In genomic region chr12:76033116-76034001, GRCh38 we compare ENCODE assay signal across 8 cellular contexts. TPM values are rescaled to one million over a fixed set of nuclear protein-coding genes. Genes with fewer than 3 reads are reported as not detected.
A peak's percentile ranks its signal among the peaks of the same experiment; 100 is the strongest.
DNase-seq lines count a peak whose midpoint lies in the region; ATAC-seq, FAIRE-seq and TF ChIP-seq lines count a peak whose summit lies in the region.

No MANE protein-coding gene starts in this region.

- H3K4ac ChIP-seq in mesenchymal stem cell (ENCODE audit: low read depth in 1 of 2, low read length in 2 of 2) = no peak overlapping the region

- H3K4me2 ChIP-seq in mesenchymal stem cell (ENCODE audit: low read length, poor library complexity, severe bottlenecking) = peak overlapping the region; percentile 59

- DNase-seq in left ventricle myocardium inferior = no peak
- DNase-seq in Right ventricle myocardium superior = no peak
- DNase-seq in brain microvascular endothelial cell = no peak
- peak; percentile 58 for DNase-seq in mesenchymal stem cell
- DNase-seq in vagina (ENCODE audit: extremely low spot score in 2 of 2) = no peak
- DNase-seq in GM12891 (ENCODE audit: insufficient read length, low spot score) = no peak
- no peak for DNase-seq in GM12892 (ENCODE audit: insufficient read length)

- H3K9ac ChIP-seq in mesenchymal stem cell (ENCODE audit: low read length) = peak overlapping the region; percentile 98

- no peak overlapping the region for H4K91ac ChIP-seq in mesenchymal stem cell (ENCODE audit: low read length)

- in situ Hi-C loops in brain microvascular endothelial cell (cut with HindIII; ENCODE audit: low pct_ligation_motif_present, low sequenced_read_pairs) = loop anchor here (25.0 kb wide), 1 partner anchor 496 kb away; no protein-coding TSS in a partner anchor

- no peaks in the 10 kb centered on the region for H3K36me3 ChIP-seq in left ventricle myocardium inferior
- peaks cover 29% of the 10 kb centered on the region for H3K36me3 ChIP-seq in brain microvascular endothelial cell (replicated peaks)
- peaks cover 12 to 19% of the 10 kb centered on the region in 2 experiments for H3K36me3 ChIP-seq in mesenchymal stem cell (ENCODE audit: control insufficient read depth in 1 of 2, insufficient read depth in 2 of 2, low read depth in 1 of 2, low read length in 2 of 2)
- no peaks in the 10 kb centered on the region for H3K36me3 ChIP-seq in vagina

- 87% methylated on average over 3 of the region's 4 CpGs for whole genome bisulfite sequencing in mesenchymal stem cell

- no peak overlapping the region for H2BK12ac ChIP-seq in mesenchymal stem cell (ENCODE audit: low read length in 2 of 2)

- peak overlapping the region; percentile 29 for H2AK5ac ChIP-seq in mesenchymal stem cell (ENCODE audit: low read length, severe bottlenecking)

- H3K14ac ChIP-seq in mesenchymal stem cell (ENCODE audit: low read length in 2 of 2) = no peak overlapping the region

- peak overlapping the region in 1 of 2 experiments; percentile 2 for H3K18ac ChIP-seq in mesenchymal stem cell (ENCODE audit: low read depth in 1 of 2, low read length in 2 of 2)

- H3K4me3 ChIP-seq in left ventricle myocardium inferior (peak overlapping the region; percentile 90), brain microvascular endothelial cell (ENCODE audit: low read depth, low read length) (peak overlapping the region; percentile 99), mesenchymal stem cell (ENCODE audit: insufficient read depth in 1 of 2, low read depth in 1 of 2, low read length in 2 of 2) (peak overlapping the region in 1 of 2 experiments; percentile 88), vagina (peak overlapping the region; percentile 60 to 66)

- ATAC-seq in Right ventricle myocardium superior (ENCODE audit: poor library complexity) (no peak), GM19023 (IDR thresholded peaks at IDR 0.05; ENCODE audit: unreplicated experiment) (no peak)

- H4K8ac ChIP-seq in mesenchymal stem cell (ENCODE audit: low read length) = no peak overlapping the region

- no peak overlapping the region for H2BK15ac ChIP-seq in mesenchymal stem cell (ENCODE audit: low read depth, poor library complexity, severe bottlenecking)

- H3K9me3 ChIP-seq in left ventricle myocardium inferior (replicated peaks) (no peaks in the 10 kb centered on the region), mesenchymal stem cell (ENCODE audit: control insufficient read depth, low read length) (no peaks in the 10 kb centered on the region), vagina (no peaks in the 10 kb centered on the region)

- H2AFZ ChIP-seq in mesenchymal stem cell (ENCODE audit: low read depth, low read length) = no peak overlapping the region

- TF ChIP-seq CTCF in left ventricle myocardium inferior (IDR thresholded peaks at IDR 0.05; ENCODE audit: borderline replicate concordance) (no peak), brain microvascular endothelial cell (IDR thresholded peaks at IDR 0.05; ENCODE audit: low read depth, low read length, missing control alignments) (no peak), vagina (IDR thresholded peaks at IDR 0.05) (no peak)

- no peak overlapping the region for H3K23ac ChIP-seq in mesenchymal stem cell (ENCODE audit: low read length in 2 of 2)

- no peak overlapping the region for H2BK120ac ChIP-seq in mesenchymal stem cell (ENCODE audit: low read depth, low read length)

- intact Hi-C loops in left ventricle myocardium inferior (cut with micrococcal nuclease) (no loop called here), Right ventricle myocardium superior (cut with DNase I) (loop anchor here (10.0 kb wide), 3 partner anchors 219 to 409 kb away; no protein-coding TSS in a partner anchor), vagina (cut with DNase I) (no loop called here)

- peak overlapping the region; percentile 99 for H3K27ac ChIP-seq in left ventricle myocardium inferior (replicated peaks)
- peak overlapping the region; percentile 98 for H3K27ac ChIP-seq in brain microvascular endothelial cell
- H3K27ac ChIP-seq in mesenchymal stem cell (ENCODE audit: low read length, poor library complexity, severe bottlenecking) = peak overlapping the region; percentile 88
- H3K27ac ChIP-seq in vagina = peak overlapping the region; percentile 93

- H3K79me1 ChIP-seq in mesenchymal stem cell (replicated peaks; ENCODE audit: low read length, poor library complexity, severe bottlenecking) = peaks cover 4% of the 10 kb centered on the region

- FAIRE-seq in GM12891 (lab: Jason Lieb, UNC) (no peak), GM12892 (lab: Jason Lieb, UNC) (no peak)

- peaks cover 48% of the 10 kb centered on the region for H3K4me1 ChIP-seq in left ventricle myocardium inferior
- peaks cover 8% of the 10 kb centered on the region for H3K4me1 ChIP-seq in mesenchymal stem cell (ENCODE audit: control insufficient read depth, insufficient read depth, low read depth, low read length)
- H3K4me1 ChIP-seq in vagina = peaks cover 22% of the 10 kb centered on the region

- H2BK5ac ChIP-seq in mesenchymal stem cell (ENCODE audit: low read depth, low read length, poor library complexity, severe bottlenecking) = no peak overlapping the region

- H3K27me3 ChIP-seq in left ventricle myocardium inferior (ENCODE audit: low read depth) (no peaks in the 10 kb centered on the region), brain microvascular endothelial cell (replicated peaks) (no peaks in the 10 kb centered on the region), mesenchymal stem cell (ENCODE audit: control insufficient read depth in 1 of 2, insufficient read depth in 1 of 2, low read length in 2 of 2) (no peaks in the 10 kb centered on the region), vagina (no peaks in the 10 kb centered on the region)

- TF ChIP-seq POLR2A in vagina (IDR thresholded peaks at IDR 0.05) = no peak
- TF ChIP-seq POLR2A in GM12891 (IDR thresholded peaks at IDR 0.05; ENCODE audit: low read depth, low read length) = no peak
- TF ChIP-seq POLR2A in GM12892 (IDR thresholded peaks at IDR 0.05; ENCODE audit: low read depth, low read length) = no peak

TF ChIP-seq in GM12891, 5 proteins besides CTCF, POLR2A, EP300 and RAD21:
- no peak for TF ChIP-seq POU2F2 (IDR thresholded peaks at IDR 0.05; ENCODE audit: low read depth, low read length)
- no peak for TF ChIP-seq PAX5 (IDR thresholded peaks at IDR 0.05; ENCODE audit: insufficient read depth, low read length, severe bottlenecking)
- TF ChIP-seq POLR2AphosphoS5 (IDR thresholded peaks at IDR 0.05; ENCODE audit: low read depth, low read length) = no peak
- no peak for TF ChIP-seq TAF1 (IDR thresholded peaks at IDR 0.05; ENCODE audit: low read depth, low read length)
- TF ChIP-seq SPI1 (IDR thresholded peaks at IDR 0.05; ENCODE audit: low read depth, low read length) = no peak

RNA-seq across cellular contexts. Expression of gene PHLDA1, which starts 1.8 kb away (rescaled TPM):
- 22.8 TPM for total RNA-seq in left ventricle myocardium inferior
- total RNA-seq in Right ventricle myocardium superior = 6.6 TPM
- 90.2 TPM for polyA plus RNA-seq in mesenchymal stem cell (2013, experiment 1 of 2)
- polyA plus RNA-seq in mesenchymal stem cell (2013, experiment 2 of 2) = 90.9 TPM
- 40.3 TPM for total RNA-seq in vagina
- polyA plus RNA-seq in GM12891 (2012; ENCODE audit: low read depth, missing spikeins) = 0.99 TPM
- 0.51 TPM for polyA plus RNA-seq in GM12892 (2012; ENCODE audit: missing spikeins)

RNA-seq across cellular contexts. Expression of gene NAP1L1, which starts 51.1 kb away (rescaled TPM):
- 256 TPM for total RNA-seq in left ventricle myocardium inferior
- 263 TPM for total RNA-seq in Right ventricle myocardium superior
- polyA plus RNA-seq in mesenchymal stem cell (2013, experiment 1 of 2) = 781 TPM
- 820 TPM for polyA plus RNA-seq in mesenchymal stem cell (2013, experiment 2 of 2)
- 318 TPM for total RNA-seq in vagina
- polyA plus RNA-seq in GM12891 (2012; ENCODE audit: low read depth, missing spikeins) = 723 TPM
- polyA plus RNA-seq in GM12892 (2012; ENCODE audit: missing spikeins) = 1,144 TPM
